ENCODE assay signal across 8 cellular contexts in the genomic region with DNA sequence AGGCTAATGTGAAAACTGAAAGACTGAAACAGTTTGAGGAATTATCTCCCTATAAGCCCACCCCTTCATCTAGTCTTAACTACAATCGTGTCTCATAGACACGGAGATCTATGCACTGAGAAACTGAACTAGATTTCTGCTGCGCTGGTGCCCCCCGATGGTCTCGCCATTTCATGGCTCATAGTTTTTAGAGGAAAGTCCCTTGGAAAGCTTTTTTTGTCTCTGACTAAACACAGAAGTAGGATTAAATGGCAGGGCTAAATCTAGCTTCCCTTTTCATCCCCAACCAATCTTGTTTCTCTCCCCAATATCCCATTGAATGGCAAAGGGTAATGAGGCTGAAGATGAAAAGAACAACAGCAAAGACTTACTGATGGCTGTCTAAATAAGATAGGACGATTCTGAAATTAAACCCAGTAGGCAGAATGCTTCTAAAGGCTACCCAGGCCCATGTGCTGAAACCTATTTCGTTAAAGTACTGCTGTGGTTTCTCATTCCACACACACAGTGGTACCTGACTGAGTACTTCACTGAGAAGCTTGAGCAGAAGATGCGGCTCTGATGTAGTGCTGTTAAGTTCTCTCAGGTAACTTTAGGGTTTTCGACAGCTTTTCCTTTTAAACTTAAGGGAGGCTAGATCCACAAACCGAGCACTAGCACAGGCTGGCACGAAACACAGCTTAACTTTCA.
A peak's percentile ranks its signal among the peaks of the same experiment; 100 is the strongest.
DNase-seq lines count a peak whose midpoint lies in the region; ATAC-seq, FAIRE-seq and TF ChIP-seq lines count a peak whose summit lies in the region.
"Had no signal": no experiment of that assay in that cellular context is flagged by ENCODE, and none has a peak within 500 bp of the region (broad histone marks: within the 10 kb centered on the region; RNA-seq: fewer than 3 reads in every experiment).

No MANE protein-coding gene starts in this region.

- H4K20me1 ChIP-seq in astrocyte (ENCODE audit: insufficient read depth, low read length), result no peaks in the 10 kb centered on the region

- ATAC-seq in GM18502 (IDR thresholded peaks at IDR 0.05; ENCODE audit: poor library complexity, unreplicated experiment) (peak; percentile 71), HG02642 (IDR thresholded peaks at IDR 0.05; ENCODE audit: poor library complexity, unreplicated experiment) (peak; percentile 71), T-cell (replicated peaks in 1 of 4) (peak in 3 of 4 experiments; percentile 19 to 75 (median 53)), right lobe of liver (peak in 3 of 4 donors; percentile 33 to 48 (median 45)), gastroesophageal sphincter (no peak)
- peak; percentile 78 for ATAC-seq in stimulated activated memory B cell treated with anti-CD40 and anti-IgM and Interleukin-4, amounts not matched to agents 10 μg/mL and 1 μg/mL and 100 μg/mL, for 72 hours

- H3K79me2 ChIP-seq in astrocyte (ENCODE audit: insufficient read depth, low read length), result no peaks in the 10 kb centered on the region

- TF ChIP-seq EP300 in gastroesophageal sphincter (IDR thresholded peaks at IDR 0.05), result no peak

- no peak overlapping the region for H3K4me3 ChIP-seq in astrocyte (ENCODE audit: insufficient read depth, low read depth, low read length)
- no peak overlapping the region for H3K4me3 ChIP-seq in right lobe of liver
- no peak overlapping the region for H3K4me3 ChIP-seq in gastroesophageal sphincter

- H3K4me1 ChIP-seq in astrocyte (ENCODE audit: insufficient read depth, low read length) (peaks cover 16% of the 10 kb centered on the region), right lobe of liver (no peaks in the 10 kb centered on the region), gastroesophageal sphincter (peaks cover 0 to 50% (median 3%) of the 10 kb centered on the region in 3 donors)

- H3K27ac Mint-ChIP-seq in T-cell (no peak overlapping the region), astrocyte (ENCODE audit: unreplicated experiment) (no peak overlapping the region)
- H3K27ac Mint-ChIP-seq in stimulated activated memory B cell treated with anti-CD40 and anti-IgM and Interleukin-4, amounts not matched to agents 10 μg/mL and 1 μg/mL and 100 μg/mL, for 72 hours, result no peak overlapping the region

- H2AFZ ChIP-seq in astrocyte (ENCODE audit: low read depth, low read length), result no peak overlapping the region

- no peak overlapping the region for H3K4me2 ChIP-seq in astrocyte (ENCODE audit: low read length)

- TF ChIP-seq POLR2A in right lobe of liver (IDR thresholded peaks at IDR 0.05), result no peak
- TF ChIP-seq POLR2A in gastroesophageal sphincter (IDR thresholded peaks at IDR 0.05), result no peak

- H3K9me3 ChIP-seq in astrocyte (ENCODE audit: insufficient read depth, low read depth, low read length) (no peaks in the 10 kb centered on the region), right lobe of liver (no peaks in the 10 kb centered on the region), gastroesophageal sphincter (no peaks in the 10 kb centered on the region)

- no peak overlapping the region for H3K9ac ChIP-seq in astrocyte (ENCODE audit: low read length)

- H3K36me3 ChIP-seq in astrocyte (ENCODE audit: insufficient read depth, low read length), result no peaks in the 10 kb centered on the region
- no peaks in the 10 kb centered on the region for H3K36me3 ChIP-seq in right lobe of liver
- H3K36me3 ChIP-seq in gastroesophageal sphincter, result no peaks in the 10 kb centered on the region

- H3K4me1 Mint-ChIP-seq in T-cell (peaks cover 2 to 8% (median 7%) of the 10 kb centered on the region in 3 donors), astrocyte (ENCODE audit: low read depth, unreplicated experiment) (peaks cover 26% of the 10 kb centered on the region)
- H3K4me1 Mint-ChIP-seq in stimulated activated memory B cell treated with anti-CD40 and anti-IgM and Interleukin-4, amounts not matched to agents 10 μg/mL and 1 μg/mL and 100 μg/mL, for 72 hours, result peaks cover 16% of the 10 kb centered on the region

- intact Hi-C loops in right lobe of liver (cut with DNase I), result no loop called here

- H3K9me3 Mint-ChIP-seq in T-cell (no peaks in the 10 kb centered on the region), astrocyte (ENCODE audit: unreplicated experiment) (no peaks in the 10 kb centered on the region)
- no peaks in the 10 kb centered on the region for H3K9me3 Mint-ChIP-seq in stimulated activated memory B cell treated with anti-CD40 and anti-IgM and Interleukin-4, amounts not matched to agents 10 μg/mL and 1 μg/mL and 100 μg/mL, for 72 hours
- H3K9me3 Mint-ChIP-seq: activated naive CD4-positive, alpha-beta T cell treated with anti-CD3 and anti-CD28 coated beads, Interleukin-2, amount 50 U/mL, for 24 hours had no signal

- POLR2A ChIA-PET in T-cell (lab: Charles Lee), result interaction anchor here in 1 of 2 donors (1.0 kb wide), 1 partner anchor 18 kb away, joined by 3 read pairs; no protein-coding TSS in a partner anchor

- H3K4me3 Mint-ChIP-seq in T-cell (no peak overlapping the region), astrocyte (ENCODE audit: unreplicated experiment) (no peak overlapping the region)
- no peak overlapping the region for H3K4me3 Mint-ChIP-seq in stimulated activated memory B cell treated with anti-CD40 and anti-IgM and Interleukin-4, amounts not matched to agents 10 μg/mL and 1 μg/mL and 100 μg/mL, for 72 hours
- H3K4me3 Mint-ChIP-seq: activated naive CD4-positive, alpha-beta T cell treated with anti-CD3 and anti-CD28 coated beads, Interleukin-2, amount 50 U/mL, for 24 hours had no signal

- WGBS in right lobe of liver (ENCODE audit: insufficient coverage, low coverage, low lambda C conversion rate, missing lambda C conversion rate), result 56% methylated on average over 9 of the region's 11 CpGs
- 65 to 78% methylated on average over 6 to 7 of the region's 11 CpGs for WGBS in gastroesophageal sphincter (ENCODE audit: low coverage in 1 of 2), 2 donors

- H3K27me3 ChIP-seq in astrocyte (ENCODE audit: insufficient read depth, low read length), result no peaks in the 10 kb centered on the region
- H3K27me3 ChIP-seq in right lobe of liver, result no peaks in the 10 kb centered on the region
- no peaks in the 10 kb centered on the region for H3K27me3 ChIP-seq in gastroesophageal sphincter

- DNase-seq in T-cell, result peak; percentile 18 to 74 (median 50)
- DNase-seq in astrocyte (ENCODE audit: low read depth), result peak; percentile 26
- no peak for DNase-seq in right lobe of liver

- peak; percentile 64 for FAIRE-seq in astrocyte (lab: Jason Lieb, UNC)

- no peaks in the 10 kb centered on the region for H3K36me3 Mint-ChIP-seq in T-cell
- no peaks in the 10 kb centered on the region for H3K36me3 Mint-ChIP-seq in astrocyte (ENCODE audit: low read depth, unreplicated experiment)
- H3K36me3 Mint-ChIP-seq in stimulated activated memory B cell treated with anti-CD40 and anti-IgM and Interleukin-4, amounts not matched to agents 10 μg/mL and 1 μg/mL and 100 μg/mL, for 72 hours, result no peaks in the 10 kb centered on the region
- H3K36me3 Mint-ChIP-seq: activated naive CD4-positive, alpha-beta T cell treated with anti-CD3 and anti-CD28 coated beads, Interleukin-2, amount 50 U/mL, for 24 hours had no signal

- H3K27me3 Mint-ChIP-seq in T-cell (peaks cover 3 to 7% of the 10 kb centered on the region in 2 donors), astrocyte (ENCODE audit: low read depth, unreplicated experiment) (no peaks in the 10 kb centered on the region)
- no peaks in the 10 kb centered on the region for H3K27me3 Mint-ChIP-seq in stimulated activated memory B cell treated with anti-CD40 and anti-IgM and Interleukin-4, amounts not matched to agents 10 μg/mL and 1 μg/mL and 100 μg/mL, for 72 hours
- H3K27me3 Mint-ChIP-seq: activated naive CD4-positive, alpha-beta T cell treated with anti-CD3 and anti-CD28 coated beads, Interleukin-2, amount 50 U/mL, for 24 hours had no signal

- H3K27ac ChIP-seq in astrocyte (ENCODE audit: low read depth, low read length) (no peak overlapping the region), right lobe of liver (no peak overlapping the region), gastroesophageal sphincter (no peak overlapping the region)

- TF ChIP-seq CTCF in astrocyte (IDR thresholded peaks at IDR 0.05; ENCODE audit: insufficient read depth, low read depth, low read length) (peak; percentile 51), right lobe of liver (IDR thresholded peaks at IDR 0.05) (peak in 3 of 4 donors; percentile 28 to 37 (median 33)), gastroesophageal sphincter (IDR thresholded peaks at IDR 0.05) (peak in 1 of 4 experiments; percentile 43)

- CTCF ChIA-PET in T-cell (lab: Charles Lee), result interaction anchor here (0.5 to 2.2 kb wide), 9 partner anchors 9 to 739 kb away, joined by 3 to 14 read pairs (median 4); no protein-coding TSS in a partner anchor

Comparison
In these comparisons a context has a peak if more than half of its experiments do, and no peak if none do; other contexts are left out.
1. DNase-seq: peak in T-cell (34 of 34) and astrocyte (single experiment); none in right lobe of liver (0 of 3).